1 cellular context compared by ENCODE assay signal in the genomic region with DNA sequence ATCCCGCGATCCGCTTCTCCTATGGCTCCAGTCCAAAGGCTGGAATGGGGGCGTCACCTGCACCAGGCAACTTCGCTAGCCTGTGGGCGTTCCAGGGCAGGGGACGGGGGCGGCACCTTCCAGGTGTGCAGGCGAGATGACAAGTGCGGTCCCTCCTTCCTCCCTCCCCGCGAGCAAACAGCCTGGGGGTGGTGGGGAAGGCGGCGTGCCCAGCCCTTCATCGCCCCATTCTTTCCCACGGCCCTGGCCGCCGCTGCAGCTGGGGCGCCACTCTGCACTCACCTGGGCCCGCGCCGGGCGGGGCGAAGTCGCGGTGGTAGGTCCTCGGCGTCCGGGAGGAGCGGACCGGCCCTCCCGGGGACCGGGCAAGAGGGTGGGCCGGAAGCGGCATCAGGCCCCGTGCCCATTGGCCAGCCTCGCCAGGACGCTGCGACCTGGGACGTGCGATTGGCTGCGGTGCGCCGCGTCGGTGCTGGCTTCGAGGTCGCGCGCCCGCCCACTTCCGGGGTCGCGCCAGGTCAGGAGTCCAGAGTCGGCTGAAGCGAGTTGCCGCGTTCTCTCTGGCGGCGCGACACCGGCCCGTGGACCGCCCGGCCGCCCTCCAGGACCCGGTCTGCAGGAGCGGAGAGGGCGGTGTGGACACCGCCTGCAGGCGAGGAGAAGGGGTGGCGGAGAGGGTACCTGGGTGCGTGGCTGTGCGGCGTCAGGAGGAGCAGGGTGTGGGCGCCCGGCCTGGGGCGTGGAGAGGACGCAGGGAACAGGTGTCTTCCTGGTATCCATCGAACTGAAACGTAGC.
TF ChIP-seq lines count a peak whose summit lies in the region.

A gene with protein sequence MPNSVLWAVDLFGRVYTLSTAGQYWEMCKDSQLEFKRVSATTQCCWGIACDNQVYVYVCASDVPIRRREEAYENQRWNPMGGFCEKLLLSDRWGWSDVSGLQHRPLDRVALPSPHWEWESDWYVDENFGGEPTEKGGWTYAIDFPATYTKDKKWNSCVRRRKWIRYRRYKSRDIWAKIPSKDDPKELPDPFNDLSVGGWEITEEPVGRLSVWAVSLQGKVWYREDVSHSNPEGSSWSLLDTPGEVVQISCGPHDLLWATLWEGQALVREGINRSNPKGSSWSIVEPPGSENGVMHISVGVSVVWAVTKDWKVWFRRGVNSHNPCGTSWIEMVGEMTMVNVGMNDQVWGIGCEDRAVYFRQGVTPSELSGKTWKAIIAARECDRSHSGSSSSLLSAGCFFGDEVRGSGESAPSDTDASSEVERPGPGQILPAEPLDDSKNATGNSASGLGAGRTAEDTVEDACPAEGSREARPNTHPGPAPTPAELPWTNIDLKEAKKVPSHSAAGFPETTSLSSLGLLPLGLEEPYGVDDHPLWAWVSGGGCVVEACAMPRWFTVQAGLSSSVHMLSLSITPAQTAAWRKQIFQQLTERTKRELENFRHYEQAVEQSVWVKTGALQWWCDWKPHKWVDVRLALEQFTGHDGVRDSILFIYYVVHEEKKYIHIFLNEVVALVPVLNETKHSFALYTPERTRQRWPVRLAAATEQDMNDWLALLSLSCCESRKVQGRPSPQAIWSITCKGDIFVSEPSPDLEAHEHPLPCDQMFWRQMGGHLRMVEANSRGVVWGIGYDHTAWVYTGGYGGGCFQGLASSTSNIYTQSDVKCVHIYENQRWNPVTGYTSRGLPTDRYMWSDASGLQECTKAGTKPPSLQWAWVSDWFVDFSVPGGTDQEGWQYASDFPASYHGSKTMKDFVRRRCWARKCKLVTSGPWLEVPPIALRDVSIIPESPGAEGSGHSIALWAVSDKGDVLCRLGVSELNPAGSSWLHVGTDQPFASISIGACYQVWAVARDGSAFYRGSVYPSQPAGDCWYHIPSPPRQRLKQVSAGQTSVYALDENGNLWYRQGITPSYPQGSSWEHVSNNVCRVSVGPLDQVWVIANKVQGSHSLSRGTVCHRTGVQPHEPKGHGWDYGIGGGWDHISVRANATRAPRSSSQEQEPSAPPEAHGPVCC (minus strand): TSS at position 389 of the 796 bp plus-strand sequence. CDS start 6,086 bp downstream, outside the sequence.

TF ChIP-seq in IMR-90, 13 proteins besides CTCF, POLR2A, EP300 and RAD21:
- TF ChIP-seq RFX5 (IDR thresholded peaks at IDR 0.05; ENCODE audit: low read depth, low read length), result no peak
- TF ChIP-seq MXI1 (IDR thresholded peaks at IDR 0.05; ENCODE audit: borderline replicate concordance, low read depth, low read length), result no peak; the same call in 1 of the 2 replicates
- TF ChIP-seq, protein P1, sequence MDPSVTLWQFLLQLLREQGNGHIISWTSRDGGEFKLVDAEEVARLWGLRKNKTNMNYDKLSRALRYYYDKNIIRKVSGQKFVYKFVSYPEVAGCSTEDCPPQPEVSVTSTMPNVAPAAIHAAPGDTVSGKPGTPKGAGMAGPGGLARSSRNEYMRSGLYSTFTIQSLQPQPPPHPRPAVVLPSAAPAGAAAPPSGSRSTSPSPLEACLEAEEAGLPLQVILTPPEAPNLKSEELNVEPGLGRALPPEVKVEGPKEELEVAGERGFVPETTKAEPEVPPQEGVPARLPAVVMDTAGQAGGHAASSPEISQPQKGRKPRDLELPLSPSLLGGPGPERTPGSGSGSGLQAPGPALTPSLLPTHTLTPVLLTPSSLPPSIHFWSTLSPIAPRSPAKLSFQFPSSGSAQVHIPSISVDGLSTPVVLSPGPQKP (IDR thresholded peaks at IDR 0.05; ENCODE audit: borderline replicate concordance, low read depth, low read length), result no peak
- TF ChIP-seq RCOR1 (IDR thresholded peaks at IDR 0.05; ENCODE audit: insufficient replicate concordance, low read length), result no peak
- no peak for TF ChIP-seq CEBPB (IDR thresholded peaks at IDR 0.05; ENCODE audit: low read depth, low read length)
- peak; percentile 31; the same call in 1 of the 2 replicates for TF ChIP-seq FOS (IDR thresholded peaks at IDR 0.05; ENCODE audit: low read depth, low read length)
- no peak for TF ChIP-seq NFE2L2 (IDR thresholded peaks at IDR 0.05; ENCODE audit: low read depth, low read length)
- no peak for TF ChIP-seq SMC3 (IDR thresholded peaks at IDR 0.05; ENCODE audit: low read depth, low read length)
- no peak for TF ChIP-seq CHD1 (IDR thresholded peaks at IDR 0.05; ENCODE audit: low read depth, low read length)
- TF ChIP-seq MAZ (IDR thresholded peaks at IDR 0.05; ENCODE audit: borderline replicate concordance, low read depth, low read length), result peak; percentile 62; the same call in 1 of the 2 replicates
- TF ChIP-seq BHLHE40 (IDR thresholded peaks at IDR 0.05; ENCODE audit: low read depth, low read length), result no peak
- TF ChIP-seq, protein P2, sequence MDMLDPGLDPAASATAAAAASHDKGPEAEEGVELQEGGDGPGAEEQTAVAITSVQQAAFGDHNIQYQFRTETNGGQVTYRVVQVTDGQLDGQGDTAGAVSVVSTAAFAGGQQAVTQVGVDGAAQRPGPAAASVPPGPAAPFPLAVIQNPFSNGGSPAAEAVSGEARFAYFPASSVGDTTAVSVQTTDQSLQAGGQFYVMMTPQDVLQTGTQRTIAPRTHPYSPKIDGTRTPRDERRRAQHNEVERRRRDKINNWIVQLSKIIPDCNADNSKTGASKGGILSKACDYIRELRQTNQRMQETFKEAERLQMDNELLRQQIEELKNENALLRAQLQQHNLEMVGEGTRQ (IDR thresholded peaks at IDR 0.05; ENCODE audit: low read depth, low read length), result peak; percentile 27; the same call in 1 of the 2 replicates
- TF ChIP-seq MAFK (IDR thresholded peaks at IDR 0.05; ENCODE audit: low read depth, low read length), result no peak
